In genomic region chr3:54950391-54951003, GRCh38 we compare ENCODE assay signal across 21 cellular contexts. TPM values are rescaled to one million over a fixed set of nuclear protein-coding genes. Genes with fewer than 3 reads are reported as not detected.
DNase-seq lines count a peak whose midpoint lies in the region; ATAC-seq and TF ChIP-seq lines count a peak whose summit lies in the region.
"Had no signal": no experiment of that assay in that cellular context is flagged by ENCODE, and none has a peak within 500 bp of the region (broad histone marks: within the 10 kb centered on the region; RNA-seq: fewer than 3 reads in every experiment).

No MANE protein-coding gene starts in this region.

- peak overlapping the region; percentile 19; the same call in 1 of the 2 replicates for H3K27ac Mint-ChIP-seq in WTC11
- H3K27ac Mint-ChIP-seq: CD8-positive, alpha-beta memory T cell had no signal

- no peak for TF ChIP-seq CTCF in WTC11 (IDR thresholded peaks at IDR 0.05)

- H3K27me3 ChIP-seq in Karpas-422 (ENCODE audit: low read length) (no peaks in the 10 kb centered on the region), mesendoderm (ENCODE audit: insufficient read depth, low read length, poor library complexity) (no peaks in the 10 kb centered on the region), trophoblast cell (ENCODE audit: insufficient read depth, low read length) (no peaks in the 10 kb centered on the region)
- H3K27me3 ChIP-seq: Peyer's patch had no signal

- H3K36me3 Mint-ChIP-seq in WTC11 = no peaks in the 10 kb centered on the region
- H3K36me3 Mint-ChIP-seq: IgD-negative memory B cell had no signal

- H3K4me3 ChIP-seq in Karpas-422 (ENCODE audit: low read length) = no peak overlapping the region
- H3K4me3 ChIP-seq in mesendoderm (ENCODE audit: low read length) = no peak overlapping the region
- H3K4me3 ChIP-seq in trophoblast cell (ENCODE audit: low read depth, low read length) = no peak overlapping the region
- H3K4me3 ChIP-seq: Peyer's patch had no signal

- H3K27me3 Mint-ChIP-seq in WTC11 (ENCODE audit: low read depth) = no peaks in the 10 kb centered on the region
- H3K27me3 Mint-ChIP-seq: IgD-negative memory B cell had no signal

- no peaks in the 10 kb centered on the region for H3K9me3 ChIP-seq in Karpas-422 (ENCODE audit: low read length)
- no peaks in the 10 kb centered on the region for H3K9me3 ChIP-seq in trophoblast cell (ENCODE audit: insufficient read depth, low read depth, low read length)
- H3K9me3 ChIP-seq: Peyer's patch had no signal

- H2BK5ac ChIP-seq in mesendoderm (ENCODE audit: low read length) = no peak overlapping the region
- H2BK5ac ChIP-seq in trophoblast cell (ENCODE audit: low read depth, low read length, poor library complexity) = peak overlapping the region; percentile 71

- POLR2A ChIA-PET in WTC11 (lab: Charles Lee) = no interaction called here

- H3K36me3 ChIP-seq in Karpas-422 (ENCODE audit: insufficient read depth, low read length) = no peaks in the 10 kb centered on the region
- H3K36me3 ChIP-seq in mesendoderm (ENCODE audit: control insufficient read depth, insufficient read depth, low read length) = no peaks in the 10 kb centered on the region
- H3K36me3 ChIP-seq in trophoblast cell (ENCODE audit: control insufficient read depth in 1 of 2, insufficient read depth in 2 of 2, low read length in 2 of 2) = no peaks in the 10 kb centered on the region
- H3K36me3 ChIP-seq: Peyer's patch had no signal

- peaks cover 20% of the 10 kb centered on the region for H3K4me1 Mint-ChIP-seq in WTC11
- H3K4me1 Mint-ChIP-seq: CD8-positive, alpha-beta memory T cell; IgD-negative memory B cell had no signal

- H3K9ac ChIP-seq in Karpas-422 (ENCODE audit: low read length) (no peak overlapping the region), mesendoderm (ENCODE audit: low read length) (no peak overlapping the region), trophoblast cell (ENCODE audit: low read length) (peak overlapping the region; percentile 6)

- ATAC-seq in WTC11 (no peak), GM21786 (IDR thresholded peaks at IDR 0.05; ENCODE audit: unreplicated experiment) (no peak)

- peak overlapping the region; percentile 88 for H4K91ac ChIP-seq in trophoblast cell (ENCODE audit: low read depth, low read length)

- H4K5ac ChIP-seq in mesendoderm (ENCODE audit: low read length) = no peak overlapping the region

- H3K9me2 ChIP-seq in Karpas-422 (replicated peaks; ENCODE audit: insufficient read depth, low read length) = no peaks in the 10 kb centered on the region

- no peak overlapping the region for H2BK15ac ChIP-seq in mesendoderm (replicated peaks; ENCODE audit: low read depth)

- H4K12ac ChIP-seq in trophoblast cell (ENCODE audit: low read depth, low read length) = no peak overlapping the region

- CTCF ChIA-PET in WTC11 (lab: Charles Lee) = no interaction called here

- no peaks in the 10 kb centered on the region for H3K9me3 Mint-ChIP-seq in WTC11
- H3K9me3 Mint-ChIP-seq: IgD-negative memory B cell had no signal

- H3K18ac ChIP-seq in mesendoderm (ENCODE audit: low read length) (no peak overlapping the region), trophoblast cell (ENCODE audit: low read length) (peak overlapping the region; percentile 22)

- DNase-seq in Karpas-422 (peak; percentile 22), WTC11 (ENCODE audit: low spot score) (no peak), mesendoderm (no peak), trophoblast cell (peak; percentile 58 to 77), GOT3 (lab: John Stamatoyannopoulos, UW) (no peak), NCI-H187 treated with DMSO at 0.1 percent for 48 hours (lab: John Stamatoyannopoulos, UW) (no peak)
- DNase-seq: ACHN; CD8-positive, alpha-beta memory T cell; HCEC 1CT; Kasumi-1; MM.1S; NCI-H1092; NCI-H1436 treated with DMSO at 0.1 percent for 48 hours; NCI-H2029 treated with DMSO at 0.1 percent for 48 hours; NK-92 treated with Interleukin-12 subunit alpha and Interleukin-12 subunit beta, amount 100 ng/mL, for 24 hours; Peyer's patch had no signal

- H3K14ac ChIP-seq in trophoblast cell (ENCODE audit: low read length) = peak overlapping the region; percentile 54

- H3K27ac ChIP-seq in Karpas-422 (ENCODE audit: low read length) (no peak overlapping the region), mesendoderm (ENCODE audit: low read depth, low read length) (no peak overlapping the region), trophoblast cell (ENCODE audit: low read depth, low read length) (peak overlapping the region; percentile 10)
- H3K27ac ChIP-seq: Peyer's patch had no signal

- H2BK120ac ChIP-seq in mesendoderm (ENCODE audit: low read depth, low read length) (no peak overlapping the region), trophoblast cell (ENCODE audit: insufficient read depth, low read length, poor library complexity) (peak overlapping the region; percentile 84)

- no peaks in the 10 kb centered on the region for H3K4me1 ChIP-seq in Karpas-422 (ENCODE audit: low read length)
- H3K4me1 ChIP-seq in mesendoderm (ENCODE audit: control insufficient read depth, low read depth, low read length) = peaks cover 4% of the 10 kb centered on the region
- peaks cover 35 to 37% of the 10 kb centered on the region in 2 experiments for H3K4me1 ChIP-seq in trophoblast cell (ENCODE audit: control insufficient read depth in 1 of 2, insufficient read depth in 2 of 2, low read length in 2 of 2)
- H3K4me1 ChIP-seq: Peyer's patch had no signal

- WGBS in mesendoderm (ENCODE audit: extremely low coverage, insufficient coverage, low lambda C conversion rate) = no CpG with 5 or more reads among the region's 7 CpGs
- WGBS in trophoblast cell (ENCODE audit: extremely low coverage, insufficient coverage, insufficient read length) = no CpG with 5 or more reads among the region's 7 CpGs

- no peak overlapping the region for H3K56ac ChIP-seq in mesendoderm (ENCODE audit: low read length)

- H3K23ac ChIP-seq in mesendoderm (ENCODE audit: low read length) (no peak overlapping the region), trophoblast cell (ENCODE audit: low read length) (no peak overlapping the region)

- no peak overlapping the region for H2AFZ ChIP-seq in Karpas-422 (ENCODE audit: low read length)
- H2AFZ ChIP-seq in trophoblast cell (ENCODE audit: insufficient read depth, low read length, poor library complexity) = no peak overlapping the region

- peak overlapping the region; percentile 78 for H2BK12ac ChIP-seq in trophoblast cell (ENCODE audit: low read length)

- H3K79me1 ChIP-seq in mesendoderm (ENCODE audit: low read length) (no peaks in the 10 kb centered on the region), trophoblast cell (ENCODE audit: low read length) (peaks cover 44% of the 10 kb centered on the region)

- no peaks in the 10 kb centered on the region for H4K20me1 ChIP-seq in Karpas-422 (ENCODE audit: insufficient read depth, low read depth, low read length)

- H4K8ac ChIP-seq in mesendoderm (ENCODE audit: low read depth, low read length) = no peak overlapping the region
- peak overlapping the region; percentile 40 for H4K8ac ChIP-seq in trophoblast cell (ENCODE audit: low read depth, low read length)

- H3K4ac ChIP-seq in mesendoderm (ENCODE audit: low read depth, low read length) = no peak overlapping the region
- no peak overlapping the region for H3K4ac ChIP-seq in trophoblast cell (ENCODE audit: low read depth, low read length)

- H3K4me2 ChIP-seq in Karpas-422 (ENCODE audit: low read depth, low read length, poor library complexity, severe bottlenecking) (no peak overlapping the region), mesendoderm (ENCODE audit: low read length) (no peak overlapping the region), trophoblast cell (ENCODE audit: low read length) (no peak overlapping the region)

- peak overlapping the region; percentile 2 for H2AK5ac ChIP-seq in mesendoderm (ENCODE audit: low read length)
- H2AK5ac ChIP-seq in trophoblast cell (ENCODE audit: low read length) = no peak overlapping the region

- H3K79me2 ChIP-seq in Karpas-422 (ENCODE audit: low read length) = no peaks in the 10 kb centered on the region
- no peaks in the 10 kb centered on the region for H3K79me2 ChIP-seq in mesendoderm (ENCODE audit: control insufficient read depth, insufficient read depth, low read length)
- peaks cover 9% of the 10 kb centered on the region for H3K79me2 ChIP-seq in trophoblast cell (ENCODE audit: control insufficient read depth, insufficient read depth, low read length, poor library complexity)

- H3K4me3 Mint-ChIP-seq in WTC11 = no peak overlapping the region
- H3K4me3 Mint-ChIP-seq: CD8-positive, alpha-beta memory T cell; IgD-negative memory B cell had no signal

TF ChIP-seq in WTC11, 78 proteins besides CTCF, POLR2A, EP300 and RAD21 (continues in another document):
- no peak for TF ChIP-seq HMGXB4 (CRISPR knock-in tag; IDR thresholded peaks at IDR 0.05)
- TF ChIP-seq ELF4 (CRISPR knock-in tag; IDR thresholded peaks at IDR 0.05; ENCODE audit: low read depth) = no peak
- TF ChIP-seq ZBTB43 (CRISPR knock-in tag; IDR thresholded peaks at IDR 0.05) = no peak
- TF ChIP-seq SOX15 (CRISPR knock-in tag; IDR thresholded peaks at IDR 0.05) = no peak

RNA-seq across cellular contexts. Expression of gene LRTM1, which starts 22.6 kb away (rescaled TPM):
- not detected in 2 replicates for total RNA-seq in Karpas-422 (2014; rRNA removed; shearing (Covaris generic); ENCODE audit: low replicate concordance)
- total RNA-seq in WTC11 (2021) = not detected in 3 replicates
- polyA plus RNA-seq in mesendoderm (2013, experiment 1 of 2) = not detected
- not detected for polyA plus RNA-seq in mesendoderm (2013, experiment 2 of 2)
- polyA plus RNA-seq in trophoblast cell (2013) = 0.06 and 0.07 TPM in 2 replicates
- total RNA-seq: CD8-positive, alpha-beta memory T cell; G401; NCI-H460; Peyer's patch; Right ventricle myocardium inferior had no signal
- polyA plus RNA-seq: CD8-positive, alpha-beta memory T cell; IgD-negative memory B cell had no signal

Comparison
In these comparisons a context has a peak if more than half of its experiments do, and no peak if none do; other contexts are left out.
1. DNase-seq: peak in Karpas-422 (single experiment) and trophoblast cell (2 of 2); none in WTC11 (single experiment), mesendoderm (single experiment), GOT3 (single experiment) and NCI-H187 treated with DMSO at 0.1 percent for 48 hours (single experiment).